Comparison of ENCODE assay signal across 16 cellular contexts in genomic region chr5:33240552-33240951, GRCh38.
"Had no signal": no experiment of that assay in that cellular context is flagged by ENCODE, and none has a peak within 500 bp of the region (broad histone marks: within the 10 kb centered on the region; RNA-seq: fewer than 3 reads in every experiment).

No MANE protein-coding gene starts in this region.

- H3K27ac ChIP-seq: colonic mucosa, gastroesophageal sphincter, prostate gland, thyroid gland had no signal

- H3K4me3 ChIP-seq: adrenal gland, colonic mucosa, gastroesophageal sphincter, heart right ventricle, prostate gland, thyroid gland had no signal

- H3K27me3 ChIP-seq: adrenal gland, colonic mucosa, gastroesophageal sphincter, heart right ventricle, thyroid gland had no signal

- ATAC-seq: activated CD4-positive, alpha-beta T cell treated with anti-CD3 and anti-CD28 coated beads for 36 hours; activated T-cell treated with anti-CD3 and anti-CD28 coated beads, Interleukin-2, amount 50 U/mL, for 4 hours; gastroesophageal sphincter; heart right ventricle; natural killer cell treated with Interleukin-12 subunit alpha and Interleukin-12 subunit beta and Interleukin-15 and Interleukin-18, amount 100 ng/mL, for 72 hours; sciatic nerve; stimulated activated memory B cell treated with anti-CD40 and anti-IgM and Interleukin-4, amounts not matched to agents 10 μg/mL and 1 μg/mL and 100 μg/mL, for 72 hours had no signal

- H3K9me3 ChIP-seq: adrenal gland, colonic mucosa, gastroesophageal sphincter, heart right ventricle, prostate gland, thyroid gland had no signal

- DNase-seq: activated CD4-positive, alpha-beta memory T cell treated with anti-CD3 and anti-CD28 coated beads, Interleukin-2, amount 10 ng/mL, durations not matched to agents 7 days and 5 days; activated CD4-positive, alpha-beta T cell treated with anti-CD3 and anti-CD28 coated beads for 36 hours; activated effector memory CD4-positive, alpha-beta T cell treated with anti-CD3 and anti-CD28 coated beads, Interleukin-2, amount 50 U/mL, for 16 hours; activated T-cell treated with anti-CD3 and anti-CD28 coated beads, Interleukin-2, amount 50 U/mL, for 4 hours; adrenal gland; colonic mucosa; heart right ventricle; nucleus accumbens; stimulated activated CD4-positive, alpha-beta T cell treated with anti-CD3 and anti-CD28 coated beads, Interleukin-2, amount 100 ng/mL, for 48 hours; T-helper 2 cell; thyroid gland had no signal

- H3K4me1 ChIP-seq: colonic mucosa, gastroesophageal sphincter, prostate gland, thyroid gland had no signal

- H3K36me3 ChIP-seq: adrenal gland, colonic mucosa, gastroesophageal sphincter, heart right ventricle, prostate gland, thyroid gland had no signal
